Comparison of ENCODE assay signal across 8 cellular contexts in the genomic region with DNA sequence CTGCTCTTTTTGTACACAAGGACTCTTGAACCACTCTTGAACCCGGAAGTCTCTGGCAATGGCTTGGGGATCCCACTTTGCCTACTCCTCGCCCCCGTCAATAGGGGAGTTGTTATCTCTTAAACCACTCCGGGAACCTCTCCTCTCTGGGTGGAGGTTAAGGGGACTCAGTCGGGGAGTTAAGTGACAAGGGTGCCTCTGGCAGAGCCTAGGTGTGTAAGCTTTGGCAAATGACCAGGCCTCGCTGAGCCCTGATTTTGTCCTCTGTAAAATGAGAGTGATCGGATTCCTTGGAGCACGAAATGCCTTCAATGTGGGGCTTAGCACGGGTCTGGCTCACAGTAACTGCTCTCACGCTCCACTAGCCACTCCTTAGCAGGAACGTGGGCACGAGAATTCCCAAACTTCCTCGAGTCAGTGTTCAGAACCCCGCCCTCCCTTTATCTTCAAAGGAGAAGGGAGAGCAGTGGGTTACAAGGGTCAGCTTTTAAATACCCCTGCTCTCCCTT.
A peak's percentile ranks its signal among the peaks of the same experiment; 100 is the strongest.
DNase-seq lines count a peak whose midpoint lies in the region; ATAC-seq and TF ChIP-seq lines count a peak whose summit lies in the region.

No MANE protein-coding gene starts in this region.

- peak overlapping the region; percentile 25; the same call in 1 of the 2 replicates for H3K9ac ChIP-seq in MM.1S (ENCODE audit: low read length)
- H3K9ac ChIP-seq in colonic mucosa (ENCODE audit: low read depth in 2 of 2, low read length in 2 of 2) = peak overlapping the region; percentile 71 to 73

- no peaks in the 10 kb centered on the region for H3K36me3 Mint-ChIP-seq in natural killer cell

- H3K27me3 Mint-ChIP-seq in natural killer cell (ENCODE audit: low read depth in 2 of 2) = peaks cover 8% of the 10 kb centered on the region in 2 donors

- no peaks in the 10 kb centered on the region for H3F3A ChIP-seq in MM.1S (ENCODE audit: insufficient read depth, low read length)

- no peaks in the 10 kb centered on the region for H3K79me2 ChIP-seq in MM.1S (ENCODE audit: low read length)

- H3K4me2 ChIP-seq in MM.1S (ENCODE audit: low read depth, low read length) = peak overlapping the region; percentile 49; the same call in 1 of the 2 replicates

- H3K4me3 ChIP-seq in BE2C (ENCODE audit: low read depth, low read length) (peak overlapping the region; percentile 53), MM.1S (ENCODE audit: low read length) (peak overlapping the region; percentile 45; the same call in 1 of the 2 replicates), colonic mucosa (peak overlapping the region; percentile 54)

- intact Hi-C loops in colonic mucosa (cut with DNase I) (loop anchor here (2.0 to 5.0 kb wide), 3 partner anchors 187 to 343 kb away; no protein-coding TSS in a partner anchor), natural killer cell (cut with micrococcal nuclease) (loop anchor here (1.0 to 10.0 kb wide), 4 partner anchors 189 to 519 kb away; a partner anchor contains a TSS)

- no peaks in the 10 kb centered on the region for H3K9me3 Mint-ChIP-seq in natural killer cell

- H3K27me3 ChIP-seq in BE2C (no peaks in the 10 kb centered on the region), MM.1S (replicated peaks; ENCODE audit: insufficient read depth, low read length) (no peaks in the 10 kb centered on the region), colonic mucosa (no peaks in the 10 kb centered on the region)

- peaks cover 17 to 22% of the 10 kb centered on the region in 2 donors for H3K4me1 Mint-ChIP-seq in natural killer cell

- DNase-seq in BE2C (no peak), MM.1S (no peak), colonic mucosa (peak; percentile 72), natural killer cell (no peak), iPS-NIHi7 (ENCODE audit: extremely low spot score) (no peak), HK-2 (ENCODE audit: unreplicated experiment) (no peak), NCI-H226 (no peak)

- H3K27ac ChIP-seq in MM.1S (ENCODE audit: low read length) (no peak overlapping the region), colonic mucosa (peak overlapping the region; percentile 70)

- H3K36me3 ChIP-seq in BE2C = no peaks in the 10 kb centered on the region
- H3K36me3 ChIP-seq in MM.1S (replicated peaks; ENCODE audit: insufficient read depth, low read length) = no peaks in the 10 kb centered on the region
- no peaks in the 10 kb centered on the region for H3K36me3 ChIP-seq in colonic mucosa

- no peak for TF ChIP-seq CTCF in BE2C (IDR thresholded peaks at IDR 0.05; ENCODE audit: low read depth, low read length)
- no peak for TF ChIP-seq CTCF in MM.1S (IDR thresholded peaks at IDR 0.05; ENCODE audit: low read length)
- TF ChIP-seq CTCF in colonic mucosa (IDR thresholded peaks at IDR 0.05) = no peak
- TF ChIP-seq CTCF in natural killer cell (IDR thresholded peaks at IDR 0.05) = no peak

- H3K4me3 Mint-ChIP-seq in natural killer cell = peak overlapping the region; percentile 88

- H3K4me1 ChIP-seq in BE2C (peaks cover 14% of the 10 kb centered on the region), MM.1S (ENCODE audit: low read length) (no peaks in the 10 kb centered on the region), colonic mucosa (peaks cover 9% of the 10 kb centered on the region)

- H3K9me2 ChIP-seq in MM.1S (replicated peaks; ENCODE audit: insufficient read depth, low read length) = no peaks in the 10 kb centered on the region

- H3K9me3 ChIP-seq in BE2C (no peaks in the 10 kb centered on the region), MM.1S (replicated peaks; ENCODE audit: insufficient read depth, low read length) (no peaks in the 10 kb centered on the region), colonic mucosa (no peaks in the 10 kb centered on the region)

- ATAC-seq in natural killer cell (no peak), GM21447 (IDR thresholded peaks at IDR 0.05; ENCODE audit: unreplicated experiment) (no peak)

- peak overlapping the region in 1 of 2 donors; percentile 85 for H3K27ac Mint-ChIP-seq in natural killer cell

- peak overlapping the region; percentile 63 for H2AFZ ChIP-seq in MM.1S (ENCODE audit: low read length)

- H4K20me1 ChIP-seq in MM.1S (ENCODE audit: insufficient read depth, low read length) = no peaks in the 10 kb centered on the region
